Comparison of ENCODE assay signal across 8 cellular contexts in the genomic region with DNA sequence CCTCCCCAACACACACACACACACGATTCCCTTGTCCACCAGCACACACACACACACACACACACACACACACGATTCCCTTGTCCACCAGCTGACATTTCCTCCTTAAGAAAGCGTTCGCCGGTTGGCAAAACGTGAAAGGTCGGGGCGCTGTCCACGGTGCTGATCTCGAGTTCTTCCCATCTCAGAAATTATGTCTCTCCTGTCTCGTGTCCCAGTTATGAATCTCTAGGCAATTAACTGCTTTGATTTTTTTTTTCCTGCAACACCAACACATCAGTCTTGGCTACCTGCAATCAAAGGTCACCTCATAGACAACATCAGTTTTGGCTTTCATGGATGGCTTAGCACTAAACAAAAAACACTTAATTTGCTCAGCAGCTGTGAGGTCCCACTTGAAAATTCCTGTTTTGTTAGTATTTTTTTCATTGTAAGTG. TPM values are rescaled to one million over a fixed set of nuclear protein-coding genes. Genes with fewer than 3 reads are reported as not detected.
DNase-seq lines count a peak whose midpoint lies in the region; ATAC-seq and TF ChIP-seq lines count a peak whose summit lies in the region.

No MANE protein-coding gene starts in this region.

- RAD21 ChIA-PET in HCT116 (lab: Charles Lee; ENCODE audit: low non-redundant PET in 1 of 2, low total read pairs in 2 of 2, uncharacterized antibody in 2 of 2, unreplicated experiment in 2 of 2), result no interaction called here

- H3K9me2 ChIP-seq in HCT116 (ENCODE audit: insufficient read depth), result no peaks in the 10 kb centered on the region
- H3K9me2 ChIP-seq in neural cell (ENCODE audit: insufficient read depth, low read length), result no peaks in the 10 kb centered on the region

- ATAC-seq in HCT116 (no peak), GM21737 (IDR thresholded peaks at IDR 0.05; ENCODE audit: unreplicated experiment) (no peak)

- no peaks in the 10 kb centered on the region for H3K79me2 ChIP-seq in HCT116 (ENCODE audit: insufficient read depth, low read length)
- peaks cover 75% of the 10 kb centered on the region for H3K79me2 ChIP-seq in neural cell (replicated peaks; ENCODE audit: insufficient read depth, low read length)

- POLR2A ChIA-PET in A673 (lab: Charles Lee; ENCODE audit: low non-redundant PET) (no interaction called here), HCT116 (lab: Charles Lee) (no interaction called here)

- TF ChIP-seq RAD21 in HCT116 (IDR thresholded peaks at IDR 0.05; ENCODE audit: low read depth) (no peak), neural cell (conservative IDR thresholded peaks at IDR 0.05) (no peak)

- no peak overlapping the region for H2AFZ ChIP-seq in HCT116 (ENCODE audit: low read depth, low read length, poor library complexity, severe bottlenecking)
- H2AFZ ChIP-seq in neural cell (ENCODE audit: low read depth, low read length), result no peak overlapping the region

- H4K20me1 ChIP-seq in HCT116 (ENCODE audit: insufficient read depth), result no peaks in the 10 kb centered on the region
- H4K20me1 ChIP-seq in neural cell (ENCODE audit: insufficient read depth), result peaks cover 10% of the 10 kb centered on the region

- H3F3A ChIP-seq in neural cell (ENCODE audit: insufficient read depth, low read length, poor library complexity, severe bottlenecking), result no peaks in the 10 kb centered on the region

- H3K4me2 ChIP-seq in HCT116 (ENCODE audit: low read length) (no peak overlapping the region), neural cell (ENCODE audit: low read length) (peak overlapping the region; percentile 94)

- intact Hi-C loops in A673 (cut with micrococcal nuclease; ENCODE audit: unreplicated experiment) (no loop called here), HCT116 (cut with micrococcal nuclease) (no loop called here)

- H3K4me1 ChIP-seq in A673 (ENCODE audit: insufficient read depth, low read length, poor library complexity, severe bottlenecking) (peaks cover 20% of the 10 kb centered on the region), HCT116 (ENCODE audit: control insufficient read depth in 1 of 2, insufficient read depth in 2 of 2, low read length in 2 of 2) (peaks cover 0 to 1% of the 10 kb centered on the region in 2 experiments; a peak in 2 of 4 replicates)

- H3K9ac ChIP-seq in HCT116 (ENCODE audit: low read length), result no peak overlapping the region
- peak overlapping the region; percentile 97 for H3K9ac ChIP-seq in neural cell (ENCODE audit: low read length)

- no peak for TF ChIP-seq POLR2A in HCT116 (IDR thresholded peaks at IDR 0.05; ENCODE audit: borderline replicate concordance, extremely low read depth, insufficient read depth, insufficient read length)

- no peaks in the 10 kb centered on the region for H3K9me3 ChIP-seq in A673 (ENCODE audit: low read depth, low read length, poor library complexity, severe bottlenecking)
- H3K9me3 ChIP-seq in HCT116 (ENCODE audit: control insufficient read depth in 1 of 2, insufficient read depth in 1 of 2, low read depth in 1 of 2, low read length in 2 of 2), result no peaks in the 10 kb centered on the region
- H3K9me3 ChIP-seq in WERI-Rb-1 (ENCODE audit: severe bottlenecking), result no peaks in the 10 kb centered on the region
- H3K9me3 ChIP-seq in neural cell (ENCODE audit: low read length), result no peaks in the 10 kb centered on the region

- H3K4me3 ChIP-seq in A673 (ENCODE audit: low read depth, low read length, poor library complexity, severe bottlenecking), result no peak overlapping the region
- no peak overlapping the region for H3K4me3 ChIP-seq in HCT116 (replicated peaks in 1 of 2; ENCODE audit: low read depth in 1 of 2, low read length in 2 of 2)
- H3K4me3 ChIP-seq in WERI-Rb-1 (ENCODE audit: low read depth, low read length), result peak overlapping the region; percentile 64
- peak overlapping the region; percentile 97 for H3K4me3 ChIP-seq in neural cell (ENCODE audit: low read length)

- H3K27me3 ChIP-seq in A673 (replicated peaks; ENCODE audit: insufficient read depth, low read depth, low read length, poor library complexity), result peaks cover 18% of the 10 kb centered on the region
- peaks cover 42% of the 10 kb centered on the region for H3K27me3 ChIP-seq in HCT116 (ENCODE audit: insufficient read depth, low read length)
- no peaks in the 10 kb centered on the region for H3K27me3 ChIP-seq in WERI-Rb-1 (ENCODE audit: insufficient read depth, low read depth, severe bottlenecking)
- H3K27me3 ChIP-seq in neural cell (ENCODE audit: insufficient read depth, low read depth, low read length), result peaks cover 10% of the 10 kb centered on the region

- no TSS peak for BruUV-seq in A673 (replicated peaks; lab: Mats Ljungman, UMichigan)
- no TSS peak for BruUV-seq in HCT116 (replicated peaks; lab: Mats Ljungman, UMichigan)

- TF ChIP-seq CTCF in A673 (conservative IDR thresholded peaks at IDR 0.05; ENCODE audit: low read depth, low read length), result no peak
- no peak for TF ChIP-seq CTCF in HCT116 (IDR thresholded peaks at IDR 0.05 in 2 of 3, conservative IDR thresholded peaks at IDR 0.05 in 1 of 3; ENCODE audit: borderline replicate concordance in 1 of 3, insufficient read depth in 1 of 3, low read depth in 2 of 3, low read length in 2 of 3)
- TF ChIP-seq CTCF in WERI-Rb-1 (IDR thresholded peaks at IDR 0.05; ENCODE audit: low read depth, low read length), result no peak
- TF ChIP-seq CTCF in neural cell (IDR thresholded peaks at IDR 0.05; ENCODE audit: poor library complexity, severe bottlenecking), result no peak

- DNase-seq in A673 (ENCODE audit: low spot score) (peak; percentile 64), HCT116 (ENCODE audit: low read depth, low spot score) (no peak), WERI-Rb-1 (peak; percentile 26), NCI-H2171 treated with DMSO at 0.1 percent for 48 hours (lab: John Stamatoyannopoulos, UW) (no peak), NAMALWA (ENCODE audit: low spot score) (no peak)
- peak; percentile 3 for DNase-seq in effector CD4-positive, alpha-beta T cell

- no peak for TF ChIP-seq EP300 in neural cell (conservative IDR thresholded peaks at IDR 0.05; ENCODE audit: poor library complexity, severe bottlenecking)

- H3K27ac ChIP-seq in A673 (ENCODE audit: low read depth, low read length, poor library complexity, severe bottlenecking), result no peak overlapping the region
- no peak overlapping the region for H3K27ac ChIP-seq in HCT116 (ENCODE audit: low read depth, low read length)
- peak overlapping the region; percentile 92 for H3K27ac ChIP-seq in WERI-Rb-1
- peak overlapping the region; percentile 92 for H3K27ac ChIP-seq in neural cell (ENCODE audit: low read length)

- CTCF ChIA-PET in A673 (lab: Charles Lee) (no interaction called here), HCT116 (lab: Charles Lee) (interaction anchor here (1.6 kb wide), 1 partner anchor 34 kb away, joined by 6 read pairs; no protein-coding TSS in a partner anchor)

- H3K36me3 ChIP-seq in A673 (ENCODE audit: insufficient read depth, low read length, poor library complexity, severe bottlenecking) (no peaks in the 10 kb centered on the region), HCT116 (ENCODE audit: control insufficient read depth in 1 of 2, insufficient read depth in 2 of 2, low read length in 2 of 2) (no peaks in the 10 kb centered on the region), WERI-Rb-1 (peaks cover 45% of the 10 kb centered on the region), neural cell (ENCODE audit: insufficient read depth, low read length) (no peaks in the 10 kb centered on the region)

TF ChIP-seq in HCT116, 20 proteins besides CTCF, POLR2A, EP300 and RAD21 (continues in another document):
- no peak for TF ChIP-seq SP1 (IDR thresholded peaks at IDR 0.05; ENCODE audit: low read depth)
- no peak for TF ChIP-seq FOSL1 (IDR thresholded peaks at IDR 0.05; ENCODE audit: low read depth)
- no peak for TF ChIP-seq ELF1 (IDR thresholded peaks at IDR 0.05; ENCODE audit: borderline replicate concordance, low read depth)
- no peak for TF ChIP-seq CEBPB (IDR thresholded peaks at IDR 0.05; ENCODE audit: low read depth)

TF ChIP-seq in neural cell, 6 proteins besides CTCF, POLR2A, EP300 and RAD21:
- TF ChIP-seq POLR2AphosphoS5 (IDR thresholded peaks at IDR 0.05) (peak; percentile 38), MXI1 (conservative IDR thresholded peaks at IDR 0.05; ENCODE audit: poor library complexity, severe bottlenecking) (peak; percentile 33), TAF1 (IDR thresholded peaks at IDR 0.05; ENCODE audit: low read depth) (no peak), EZH2 (IDR thresholded peaks at IDR 0.05; ENCODE audit: borderline replicate concordance, insufficient read depth, low read length, poor library complexity, severe bottlenecking) (no peak)
- TF ChIP-seq, protein P1, sequence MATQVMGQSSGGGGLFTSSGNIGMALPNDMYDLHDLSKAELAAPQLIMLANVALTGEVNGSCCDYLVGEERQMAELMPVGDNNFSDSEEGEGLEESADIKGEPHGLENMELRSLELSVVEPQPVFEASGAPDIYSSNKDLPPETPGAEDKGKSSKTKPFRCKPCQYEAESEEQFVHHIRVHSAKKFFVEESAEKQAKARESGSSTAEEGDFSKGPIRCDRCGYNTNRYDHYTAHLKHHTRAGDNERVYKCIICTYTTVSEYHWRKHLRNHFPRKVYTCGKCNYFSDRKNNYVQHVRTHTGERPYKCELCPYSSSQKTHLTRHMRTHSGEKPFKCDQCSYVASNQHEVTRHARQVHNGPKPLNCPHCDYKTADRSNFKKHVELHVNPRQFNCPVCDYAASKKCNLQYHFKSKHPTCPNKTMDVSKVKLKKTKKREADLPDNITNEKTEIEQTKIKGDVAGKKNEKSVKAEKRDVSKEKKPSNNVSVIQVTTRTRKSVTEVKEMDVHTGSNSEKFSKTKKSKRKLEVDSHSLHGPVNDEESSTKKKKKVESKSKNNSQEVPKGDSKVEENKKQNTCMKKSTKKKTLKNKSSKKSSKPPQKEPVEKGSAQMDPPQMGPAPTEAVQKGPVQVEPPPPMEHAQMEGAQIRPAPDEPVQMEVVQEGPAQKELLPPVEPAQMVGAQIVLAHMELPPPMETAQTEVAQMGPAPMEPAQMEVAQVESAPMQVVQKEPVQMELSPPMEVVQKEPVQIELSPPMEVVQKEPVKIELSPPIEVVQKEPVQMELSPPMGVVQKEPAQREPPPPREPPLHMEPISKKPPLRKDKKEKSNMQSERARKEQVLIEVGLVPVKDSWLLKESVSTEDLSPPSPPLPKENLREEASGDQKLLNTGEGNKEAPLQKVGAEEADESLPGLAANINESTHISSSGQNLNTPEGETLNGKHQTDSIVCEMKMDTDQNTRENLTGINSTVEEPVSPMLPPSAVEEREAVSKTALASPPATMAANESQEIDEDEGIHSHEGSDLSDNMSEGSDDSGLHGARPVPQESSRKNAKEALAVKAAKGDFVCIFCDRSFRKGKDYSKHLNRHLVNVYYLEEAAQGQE (IDR thresholded peaks at IDR 0.05; ENCODE audit: borderline replicate concordance), result peak; percentile 91
TF ChIP-seq in neural cell: peak in this region for 3.

RNA-seq across cellular contexts. Expression of gene INA, which starts 1.9 kb away (rescaled TPM):
- total RNA-seq in A673 (2021), result 14.1 and 16.2 TPM in 2 replicates
- total RNA-seq in HCT116 (2021; ENCODE audit: unreplicated experiment), result not detected
- not detected in 2 replicates for polyA plus RNA-seq in HCT116 (2012)
- 349 and 379 TPM in 2 replicates for polyA plus RNA-seq in neural cell
- polyA minus RNA-seq in neural cell, result 425 and 498 TPM in 2 replicates

RNA-seq across cellular contexts. Expression of gene RPEL1, which starts 33.2 kb away (rescaled TPM):
- total RNA-seq in A673 (2021) (not detected in 2 replicates), HCT116 (2021; ENCODE audit: unreplicated experiment) (0.10 TPM)
- polyA plus RNA-seq in HCT116 (2012), result 0.03 TPM in 1 of 2 replicates, not detected in the other
- not detected in 2 replicates for polyA plus RNA-seq in neural cell
- not detected in 2 replicates for polyA minus RNA-seq in neural cell

Comparison
In these comparisons a context has a peak if more than half of its experiments do, and no peak if none do; other contexts are left out.
1. DNase-seq: peak in A673 (single experiment), WERI-Rb-1 (single experiment) and effector CD4-positive, alpha-beta T cell (single experiment); none in HCT116 (single experiment), NCI-H2171 treated with DMSO at 0.1 percent for 48 hours (single experiment) and NAMALWA (single experiment).
2. H3K27ac ChIP-seq: peak in WERI-Rb-1 (single experiment) and neural cell (single experiment); none in A673 (single experiment) and HCT116 (single experiment).
3. H3K4me3 ChIP-seq: peak in WERI-Rb-1 (single experiment) and neural cell (single experiment); none in A673 (single experiment) and HCT116 (0 of 2).
4. RNA of gene INA, which starts 1.9 kb away (total RNA-seq): 14.1 to 16.2 TPM in A673; not detected in HCT116 (single experiment); every median in the first group is over 10 times any median in the second.